Comparison of ENCODE assay signal across 22 cellular contexts in the genomic region with DNA sequence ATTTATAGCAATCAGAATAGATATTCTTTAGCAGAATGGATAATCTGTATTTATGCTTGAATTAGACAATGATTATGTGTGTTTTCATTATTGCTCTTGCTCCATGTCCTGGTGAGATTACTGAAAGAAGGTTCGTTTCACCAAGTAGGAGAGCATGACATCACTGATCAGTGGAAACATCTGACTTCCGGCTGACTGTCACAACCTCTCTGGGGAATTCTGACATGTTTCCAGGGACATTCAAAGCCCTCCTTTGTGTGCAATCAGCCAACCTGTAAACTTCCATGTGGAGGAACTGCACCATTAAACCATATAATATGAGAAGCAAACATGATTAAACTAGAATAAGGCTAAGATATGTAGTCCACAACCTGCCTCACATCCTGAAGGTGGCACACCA.
"Had no signal": no experiment of that assay in that cellular context is flagged by ENCODE, and none has a peak within 500 bp of the region (broad histone marks: within the 10 kb centered on the region; RNA-seq: fewer than 3 reads in every experiment).

No MANE protein-coding gene starts in this region.

- H3K4me3 Mint-ChIP-seq: activated B cell treated with CpG ODN at 0.5 μM for 24 hours; activated CD8-positive, alpha-beta T cell treated with anti-CD3 and anti-CD28 coated beads for 36 hours; activated naive CD8-positive, alpha-beta T cell; activated T-cell treated with anti-CD3 and anti-CD28 coated beads, Interleukin-2, amount 50 U/mL, for 4 hours; natural killer cell treated with Interleukin-12 subunit alpha and Interleukin-12 subunit beta and Interleukin-15 and Interleukin-18, amount 100 ng/mL, for 72 hours had no signal

- H3K27ac Mint-ChIP-seq: activated B cell treated with CpG ODN at 0.5 μM for 24 hours; activated CD8-positive, alpha-beta T cell treated with anti-CD3 and anti-CD28 coated beads for 36 hours; activated naive CD8-positive, alpha-beta T cell; natural killer cell treated with Interleukin-12 subunit alpha and Interleukin-12 subunit beta and Interleukin-15 and Interleukin-18, amount 100 ng/mL, for 72 hours; progenitor cell of endocrine pancreas had no signal

- H3K9me3 Mint-ChIP-seq: activated B cell treated with CpG ODN at 0.5 μM for 24 hours; activated T-cell treated with anti-CD3 and anti-CD28 coated beads, Interleukin-2, amount 50 U/mL, for 4 hours had no signal

- ATAC-seq: activated CD8-positive, alpha-beta T cell treated with anti-CD3 and anti-CD28 coated beads for 36 hours; activated T-cell treated with anti-CD3 and anti-CD28 coated beads, Interleukin-2, amount 50 U/mL, for 4 hours; body of pancreas; heart right ventricle; left lung; mucosa of descending colon; natural killer cell treated with Interleukin-12 subunit alpha and Interleukin-12 subunit beta and Interleukin-15 and Interleukin-18, amount 100 ng/mL, for 72 hours; right lobe of liver had no signal

- H3K36me3 Mint-ChIP-seq: activated naive CD8-positive, alpha-beta T cell; natural killer cell treated with Interleukin-12 subunit alpha and Interleukin-12 subunit beta and Interleukin-15 and Interleukin-18, amount 100 ng/mL, for 72 hours had no signal

- H3K27me3 Mint-ChIP-seq: activated B cell treated with CpG ODN at 0.5 μM for 24 hours; activated CD8-positive, alpha-beta T cell treated with anti-CD3 and anti-CD28 coated beads for 36 hours; activated naive CD8-positive, alpha-beta T cell; natural killer cell treated with Interleukin-12 subunit alpha and Interleukin-12 subunit beta and Interleukin-15 and Interleukin-18, amount 100 ng/mL, for 72 hours; progenitor cell of endocrine pancreas had no signal

- H3K4me1 Mint-ChIP-seq: activated B cell treated with CpG ODN at 0.5 μM for 24 hours had no signal

- DNase-seq: activated B cell treated with CpG ODN at 0.5 μM for 24 hours; activated CD4-positive, alpha-beta T cell treated with anti-CD3 and anti-CD28 coated beads, Interleukin-2, amount 50 U/mL, for 1 hour; activated CD8-positive, alpha-beta T cell treated with anti-CD3 and anti-CD28 coated beads for 36 hours; activated naive CD4-positive, alpha-beta T cell; activated T-cell treated with anti-CD3 and anti-CD28 coated beads, Interleukin-2, amount 50 U/mL, for 4 hours; adrenal gland; aorta; body of pancreas; dorsolateral prefrontal cortex; effector memory CD4-positive, alpha-beta T cell; heart right ventricle; kidney glomerular epithelial cell; left lung; mucosa of descending colon; ovary; right lobe of liver; stimulated activated CD4-positive, alpha-beta T cell treated with anti-CD3 and anti-CD28 coated beads, Interleukin-2, amount 100 ng/mL, for 48 hours; stimulated activated naive CD4-positive, alpha-beta T cell treated with Interleukin-2 at 50 U/mL for 16 hours; T-helper 2 cell had no signal
